ENCODE assay signal across 29 cellular contexts in genomic region chr15:93043621-93044300, GRCh38. TPM values are rescaled to one million over a fixed set of nuclear protein-coding genes. Genes with fewer than 3 reads are reported as not detected.
DNase-seq lines count a peak whose midpoint lies in the region; ATAC-seq and TF ChIP-seq lines count a peak whose summit lies in the region.
"Had no signal": no experiment of that assay in that cellular context is flagged by ENCODE, and none has a peak within 500 bp of the region (broad histone marks: within the 10 kb centered on the region; RNA-seq: fewer than 3 reads in every experiment).

No MANE protein-coding gene starts in this region.

- ATAC-seq in stimulated activated naive CD8-positive, alpha-beta T cell treated with anti-CD3 and anti-CD28 coated beads, Interleukin-15, amount 100 ng/mL, for 72 hours: peak; percentile 5
- no peak for ATAC-seq in stimulated activated naive CD8-positive, alpha-beta T cell treated with anti-CD3 and anti-CD28 coated beads, Interleukin-15, Interleukin-2, amounts not matched to agents 100 U/mL and 50 U/mL, for 24 hours
- ATAC-seq in aorta (ENCODE audit: low FRiP score) (no peak), HG03520 (IDR thresholded peaks at IDR 0.05; ENCODE audit: unreplicated experiment) (no peak)
- ATAC-seq: activated naive CD8-positive, alpha-beta T cell treated with anti-CD3 and anti-CD28 coated beads, Interleukin-2, amount 50 U/mL, for 24 hours; gastrocnemius medialis; stimulated activated effector memory CD8-positive, alpha-beta T cell treated with anti-CD3 and anti-CD28 coated beads, Interleukin-12 subunit alpha, Interleukin-12 subunit beta, amount 100 ng/mL, for 72 hours had no signal

- peaks cover 6 to 12% of the 10 kb centered on the region in 2 donors for H3K9me3 Mint-ChIP-seq in stimulated activated naive CD8-positive, alpha-beta T cell treated with anti-CD3 and anti-CD28 coated beads, Interleukin-15, amount 100 ng/mL, for 72 hours
- H3K9me3 Mint-ChIP-seq in brain: peaks cover 7 to 39% (median 15%) of the 10 kb centered on the region in 5 experiments
- H3K9me3 Mint-ChIP-seq in neural progenitor cell: peaks cover 15% of the 10 kb centered on the region

- H4K20me1 ChIP-seq in neural progenitor cell (ENCODE audit: low read depth): peaks cover 78% of the 10 kb centered on the region

- no peak overlapping the region for H3K4me3 Mint-ChIP-seq in stimulated activated naive CD8-positive, alpha-beta T cell treated with anti-CD3 and anti-CD28 coated beads, Interleukin-15, amount 100 ng/mL, for 72 hours
- no peak overlapping the region for H3K4me3 Mint-ChIP-seq in brain
- H3K4me3 Mint-ChIP-seq in neural progenitor cell: no peak overlapping the region
- H3K4me3 Mint-ChIP-seq: activated CD4-positive, alpha-beta T cell treated with anti-CD3 and anti-CD28 coated beads, Interleukin-2, amount 10 ng/mL, durations not matched to agents 24 days and 14 days; activated naive CD8-positive, alpha-beta T cell treated with anti-CD3 and anti-CD28 coated beads, Interleukin-2, amount 50 U/mL, for 24 hours; dendritic cell treated with granulocyte-macrophage colony-stimulating factor and Interleukin-4, amounts not matched to agents 40 ng/mL and 50 ng/mL, for 4 days; stimulated activated effector memory CD8-positive, alpha-beta T cell treated with anti-CD3 and anti-CD28 coated beads, Interleukin-12 subunit alpha, Interleukin-12 subunit beta, amount 100 ng/mL, for 72 hours had no signal

- TF ChIP-seq CTCF in brain (conservative IDR thresholded peaks at IDR 0.05) (no peak), neural progenitor cell (IDR thresholded peaks at IDR 0.05) (no peak)

- H2AFZ ChIP-seq in neural progenitor cell (replicated peaks): no peak overlapping the region

- peaks cover 82% of the 10 kb centered on the region for H3F3A ChIP-seq in neural progenitor cell (ENCODE audit: low read depth)

- peaks cover 14% of the 10 kb centered on the region for H3K4me1 Mint-ChIP-seq in stimulated activated naive CD8-positive, alpha-beta T cell treated with anti-CD3 and anti-CD28 coated beads, Interleukin-15, amount 100 ng/mL, for 72 hours
- H3K4me1 Mint-ChIP-seq in brain: peaks cover 35% of the 10 kb centered on the region
- peaks cover 9% of the 10 kb centered on the region for H3K4me1 Mint-ChIP-seq in neural progenitor cell

- peak overlapping the region in 1 of 2 donors; percentile 67 for H3K27ac Mint-ChIP-seq in stimulated activated naive CD8-positive, alpha-beta T cell treated with anti-CD3 and anti-CD28 coated beads, Interleukin-15, amount 100 ng/mL, for 72 hours
- peak overlapping the region in 3 of 5 experiments; percentile 28 to 79 (median 67) for H3K27ac Mint-ChIP-seq in brain
- H3K27ac Mint-ChIP-seq in neural progenitor cell: peak overlapping the region; percentile 66
- H3K27ac Mint-ChIP-seq: activated CD4-positive, alpha-beta T cell treated with anti-CD3 and anti-CD28 coated beads, Interleukin-2, amount 10 ng/mL, durations not matched to agents 24 days and 14 days; activated naive CD8-positive, alpha-beta T cell treated with anti-CD3 and anti-CD28 coated beads, Interleukin-2, amount 50 U/mL, for 24 hours; stimulated activated effector memory CD8-positive, alpha-beta T cell treated with anti-CD3 and anti-CD28 coated beads, Interleukin-12 subunit alpha, Interleukin-12 subunit beta, amount 100 ng/mL, for 72 hours had no signal

- H3K4me2 ChIP-seq in neural progenitor cell: no peak overlapping the region

- H3K9ac ChIP-seq in neural progenitor cell: no peak overlapping the region

- H3K27ac ChIP-seq in neural progenitor cell: peak overlapping the region; percentile 85
- no peak overlapping the region for H3K27ac ChIP-seq in aorta (ENCODE audit: low read depth in 1 of 2, low read length in 2 of 2)
- H3K27ac ChIP-seq: gastrocnemius medialis, Peyer's patch, SJSA1 had no signal

- H3K4me1 ChIP-seq in neural progenitor cell: no peaks in the 10 kb centered on the region
- H3K4me1 ChIP-seq in aorta (ENCODE audit: control insufficient read depth in 1 of 2, insufficient read depth in 2 of 2, low read length in 2 of 2): no peaks in the 10 kb centered on the region
- H3K4me1 ChIP-seq: BE2C, HAP-1, Peyer's patch had no signal

- no peak for DNase-seq in stimulated activated naive CD8-positive, alpha-beta T cell treated with anti-CD3 and anti-CD28 coated beads, Interleukin-15, amount 100 ng/mL, for 72 hours
- no peak for DNase-seq in stimulated activated naive CD8-positive, alpha-beta T cell treated with anti-CD3 and anti-CD28 coated beads, Interleukin-15, Interleukin-2, amounts not matched to agents 100 U/mL and 50 U/mL, for 24 hours
- DNase-seq in neural progenitor cell (ENCODE audit: low spot score): no peak
- peak; percentile 34 to 44 for DNase-seq in aorta
- no peak for DNase-seq in activated T-cell treated with anti-CD3 and anti-CD28 coated beads, Interleukin-2, amount 50 U/mL, for 48 hours
- no peak for DNase-seq in SHP77 (lab: John Stamatoyannopoulos, UW)
- DNase-seq: activated CD4-positive, alpha-beta T cell treated with anti-CD3 and anti-CD28 coated beads, Interleukin-2, amount 10 ng/mL, durations not matched to agents 24 days and 14 days; activated gamma-delta T cell treated with Interleukin-2 at 50 U/mL for 16 hours; activated naive CD8-positive, alpha-beta T cell treated with anti-CD3 and anti-CD28 coated beads, Interleukin-2, amount 50 U/mL, for 24 hours; BE2C; central memory CD4-positive, alpha-beta T cell; DMS53; gastrocnemius medialis; hippocampal formation; IMR-90; MV-4-11; NCI-H146; NCI-H226; NCI-H526 treated with DMSO at 0.1 percent for 48 hours; Peyer's patch; stimulated activated CD4-positive, alpha-beta T cell treated with anti-CD3 and anti-CD28 coated beads, Interleukin-15, amount 100 ng/mL, for 24 hours; stimulated activated CD4-positive, alpha-beta T cell treated with anti-CD3 and anti-CD28 coated beads, Interleukin-4, amount 100 ng/mL, for 4 hours had no signal

- H3K27me3 ChIP-seq in neural progenitor cell (no peaks in the 10 kb centered on the region), aorta (ENCODE audit: control insufficient read depth in 1 of 2, insufficient read depth in 2 of 2, low read length in 1 of 2) (no peaks in the 10 kb centered on the region)
- H3K27me3 ChIP-seq: BE2C, gastrocnemius medialis, Peyer's patch, SJSA1 had no signal

- H3K36me3 ChIP-seq in neural progenitor cell (peaks cover 11% of the 10 kb centered on the region), aorta (ENCODE audit: control insufficient read depth in 1 of 2, insufficient read depth in 2 of 2, low read length in 1 of 2) (peaks cover 0 to 1% of the 10 kb centered on the region in 2 donors)
- H3K36me3 ChIP-seq: BE2C had no signal

- peaks cover 17% of the 10 kb centered on the region for H3K27me3 Mint-ChIP-seq in stimulated activated naive CD8-positive, alpha-beta T cell treated with anti-CD3 and anti-CD28 coated beads, Interleukin-15, amount 100 ng/mL, for 72 hours
- no peaks in the 10 kb centered on the region for H3K27me3 Mint-ChIP-seq in brain
- H3K27me3 Mint-ChIP-seq in neural progenitor cell (ENCODE audit: insufficient read depth, low read depth): peaks cover 16% of the 10 kb centered on the region

- no peaks in the 10 kb centered on the region for H3K9me3 ChIP-seq in neural progenitor cell (ENCODE audit: low read depth)
- H3K9me3 ChIP-seq in aorta (ENCODE audit: control insufficient read depth, low read length): no peaks in the 10 kb centered on the region
- H3K9me3 ChIP-seq: gastrocnemius medialis, HAP-1, Peyer's patch had no signal

- H3K79me2 ChIP-seq in neural progenitor cell (ENCODE audit: low read depth): peaks cover 30% of the 10 kb centered on the region

- intact Hi-C loops in aorta (cut with DNase I): no loop called here

- 35 to 38% methylated on average over 12 of the region's 12 CpGs for WGBS in aorta, 2 donors

- H3K36me3 Mint-ChIP-seq in brain (peaks cover 87% of the 10 kb centered on the region), neural progenitor cell (peaks cover 39% of the 10 kb centered on the region)
- H3K36me3 Mint-ChIP-seq: stimulated activated effector memory CD8-positive, alpha-beta T cell treated with anti-CD3 and anti-CD28 coated beads, Interleukin-12 subunit alpha, Interleukin-12 subunit beta, amount 100 ng/mL, for 72 hours had no signal

- H3K4me3 ChIP-seq in neural progenitor cell (no peak overlapping the region), aorta (ENCODE audit: low read length in 2 of 2) (no peak overlapping the region)
- H3K4me3 ChIP-seq: gastrocnemius medialis, HAP-1, Peyer's patch, SJSA1 had no signal

RNA-seq across cellular contexts. Expression of gene RGMA, which starts 45.2 kb away (rescaled TPM):
- polyA plus RNA-seq in brain (ENCODE audit: insufficient read depth, low read depth, low replicate concordance) (57.8 TPM), aorta (10 to 100 TPM in 1 of 2 donors, 1 to 10 TPM in 1; 4.4 to 13.4 TPM)
- total RNA-seq in neural progenitor cell (ENCODE audit: low replicate concordance) (41.4 and 85.1 TPM in 2 replicates), aorta (10 to 100 TPM; 25.3 to 50.3 TPM)
- total RNA-seq: activated CD8-positive, alpha-beta memory T cell treated with anti-CD3 and anti-CD28 coated beads for 36 hours had no signal

Comparison
In these comparisons a context has a peak if more than half of its experiments do, and no peak if none do; other contexts are left out.
1. DNase-seq: peak in aorta (2 of 2); none in stimulated activated naive CD8-positive, alpha-beta T cell treated with anti-CD3 and anti-CD28 coated beads, Interleukin-15, amount 100 ng/mL, for 72 hours (0 of 2), stimulated activated naive CD8-positive, alpha-beta T cell treated with anti-CD3 and anti-CD28 coated beads, Interleukin-15, Interleukin-2, amounts not matched to agents 100 U/mL and 50 U/mL, for 24 hours (single experiment), neural progenitor cell (single experiment), activated T-cell treated with anti-CD3 and anti-CD28 coated beads, Interleukin-2, amount 50 U/mL, for 48 hours (0 of 2) and SHP77 (0 of 2).